ENCODE assay signal across 14 cellular contexts in genomic region chrX:71571390-71571789, GRCh38. TPM values are rescaled to one million over a fixed set of nuclear protein-coding genes. Genes with fewer than 3 reads are reported as not detected.
DNase-seq lines count a peak whose midpoint lies in the region; ATAC-seq and TF ChIP-seq lines count a peak whose summit lies in the region.
"Not testable (repeated sequence)": the region's sequence is repeated elsewhere in the genome, so short reads cannot be mapped to it uniquely, and the experiment has no call there.
"Had no signal": no experiment of that assay in that cellular context is flagged by ENCODE, and none has a peak within 500 bp of the region (broad histone marks: within the 10 kb centered on the region; RNA-seq: fewer than 3 reads in every experiment).

No MANE protein-coding gene starts in this region.

- peaks cover 28% of the 10 kb centered on the region for H3K27me3 Mint-ChIP-seq in activated T-cell treated with anti-CD3 and anti-CD28 coated beads, Interleukin-2, amount 50 U/mL, for 24 hours

- not testable (repeated sequence) for H3K4me3 ChIP-seq in heart left ventricle, lower lobe of right lung, gastrocnemius medialis

- peaks cover 88% of the 10 kb centered on the region for H3K36me3 Mint-ChIP-seq in activated T-cell treated with anti-CD3 and anti-CD28 coated beads, Interleukin-2, amount 50 U/mL, for 24 hours (ENCODE audit: low read depth)

- not testable (repeated sequence) for TF ChIP-seq POLR2A in heart left ventricle (IDR thresholded peaks at IDR 0.05); gastrocnemius medialis (IDR thresholded peaks at IDR 0.05)

- H3K27ac ChIP-seq in heart left ventricle (peak overlapping the region in 1 of 12 donors; percentile 18), gastrocnemius medialis (peak overlapping the region in 1 of 4 donors; percentile 55)
- not testable (repeated sequence) for H3K27ac ChIP-seq in lower lobe of right lung

- intact Hi-C loops in heart left ventricle (cut with DNase I) = loop anchor here in 1 of 10 donors (5.0 to 10.0 kb wide), 2 partner anchors 39 to 177 kb away; partner anchors contain the start of gene OGT
- intact Hi-C loops in lower lobe of right lung (cut with DNase I); gastrocnemius medialis (cut with DNase I; ENCODE audit: low total_unique reads): not testable (repeated sequence)

- DNase-seq in DMS53 (lab: John Stamatoyannopoulos, UW) = peak; percentile 32
- DNase-seq in NCI-H1105 treated with DMSO at 0.1 percent for 48 hours (lab: John Stamatoyannopoulos, UW) = peak; percentile 19
- peak; percentile 3 for DNase-seq in NCI-H2196 (lab: John Stamatoyannopoulos, UW; ENCODE audit: unreplicated experiment)
- not testable (repeated sequence) for DNase-seq in activated T-cell treated with anti-CD3 and anti-CD28 coated beads, Interleukin-2, amount 50 U/mL, for 24 hours
- DNase-seq in heart left ventricle = peak in 3 of 5 donors; percentile 20 to 39 (median 30)
- DNase-seq in lower lobe of right lung = peak; percentile 61
- DNase-seq in gastrocnemius medialis = peak; percentile 6 to 47

- in situ Hi-C loops in gastrocnemius medialis (cut with MboI; ENCODE audit: low sequenced_read_pairs in 4 of 4) = loop anchor here in 2 of 4 donors (25.0 kb wide), 2 partner anchors 159 to 184 kb away; no protein-coding TSS in a partner anchor

- H3K9me3 ChIP-seq in heart left ventricle, lower lobe of right lung, gastrocnemius medialis: not testable (repeated sequence)

- not testable (repeated sequence) for H3K4me3 Mint-ChIP-seq in activated T-cell treated with anti-CD3 and anti-CD28 coated beads, Interleukin-2, amount 50 U/mL, for 24 hours

- H3K4me1 ChIP-seq in heart left ventricle, lower lobe of right lung, gastrocnemius medialis: not testable (repeated sequence)

- peak overlapping the region; percentile 55 for H3K27ac Mint-ChIP-seq in activated T-cell treated with anti-CD3 and anti-CD28 coated beads, Interleukin-2, amount 50 U/mL, for 24 hours

- not testable (repeated sequence) for TF ChIP-seq CTCF in heart left ventricle (IDR thresholded peaks at IDR 0.05); lower lobe of right lung (IDR thresholded peaks at IDR 0.05); gastrocnemius medialis (IDR thresholded peaks at IDR 0.05 in 4 of 5, conservative IDR thresholded peaks at IDR 0.05 in 1 of 5)

- H3K27me3 ChIP-seq in heart left ventricle; lower lobe of right lung (ENCODE audit: low read depth); gastrocnemius medialis: not testable (repeated sequence)

- not testable (repeated sequence) for H3K9me3 Mint-ChIP-seq in activated T-cell treated with anti-CD3 and anti-CD28 coated beads, Interleukin-2, amount 50 U/mL, for 24 hours

- ATAC-seq in heart left ventricle (peak in 3 of 4 donors; percentile 32 to 41 (median 36)), lower lobe of right lung (peak in 1 of 2 donors; percentile 69), gastrocnemius medialis (peak in 1 of 2 donors; percentile 41)

- H3K36me3 ChIP-seq in heart left ventricle (peaks cover 0 to 100% (median 93%) of the 10 kb centered on the region in 9 donors), lower lobe of right lung (peaks cover 93% of the 10 kb centered on the region), gastrocnemius medialis (peaks cover 0 to 62% of the 10 kb centered on the region in 2 donors)

- not testable (repeated sequence) for H3K4me1 Mint-ChIP-seq in activated T-cell treated with anti-CD3 and anti-CD28 coated beads, Interleukin-2, amount 50 U/mL, for 24 hours (ENCODE audit: low read depth)

- 60 to 79% (median 70%) methylated on average over 8 of the region's 8 CpGs for WGBS in heart left ventricle, 4 donors

RNA-seq across cellular contexts. Expression of gene GCNA, which starts 6.8 kb away (rescaled TPM):
- total RNA-seq in heart left ventricle = 1 to 10 TPM in 6 of 9 donors, under 1 TPM in 3; 0.56 to 1.6 (median 1.1) TPM
- polyA plus RNA-seq in heart left ventricle = 1 to 10 TPM; 1.1 to 2.0 TPM
- 2.1 TPM for total RNA-seq in lower lobe of right lung
- total RNA-seq in gastrocnemius medialis = 1 to 10 TPM in 3 of 4 donors, under 1 TPM in 1; 0.95 to 5.4 (median 1.4) TPM

RNA-seq across cellular contexts. Expression of gene OGT, which starts 38.5 kb away (rescaled TPM):
- total RNA-seq in heart left ventricle = 10 to 100 TPM; 64.8 to 84.1 (median 77.4) TPM
- polyA plus RNA-seq in heart left ventricle = 10 to 100 TPM; 20.0 to 33.3 TPM
- total RNA-seq in lower lobe of right lung = 149 TPM
- total RNA-seq in gastrocnemius medialis = 100 to 1,000 TPM in 1 of 4 donors, 10 to 100 TPM in 3; 34.5 to 146 (median 62.1) TPM

RNA-seq across cellular contexts. Expression of gene CXCR3, which starts 46.9 kb away (rescaled TPM):
- total RNA-seq in heart left ventricle (1 to 10 TPM in 1 of 9 donors, under 1 TPM in 3, not detected in 5; 0.26 to 2.6 (median 0.33) TPM), lower lobe of right lung (1.9 TPM), gastrocnemius medialis (not detected)
- under 1 TPM in 1 of 2 donors, not detected in 1; 0.11 TPM for polyA plus RNA-seq in heart left ventricle
- total RNA-seq: A673, Calu3, Daoy, GM23248, H4 had no signal
- polyA plus RNA-seq: AG04450, GM23248, HepG2 had no signal
